Comparison of ENCODE assay signal across 8 cellular contexts in genomic region chr11:16604784-16605439, GRCh38.
DNase-seq lines count a peak whose midpoint lies in the region; ATAC-seq and TF ChIP-seq lines count a peak whose summit lies in the region.

No MANE protein-coding gene starts in this region.

- peak overlapping the region; percentile 73 for H3K4me3 ChIP-seq in ACC112 (ENCODE audit: low read depth, low read length)
- peak overlapping the region; percentile 61 for H3K4me3 ChIP-seq in SJCRH30
- peak overlapping the region; percentile 92 for H3K4me3 ChIP-seq in endocrine pancreas (ENCODE audit: control insufficient read depth, insufficient read depth, low read length)
- H3K4me3 ChIP-seq in mesendoderm (ENCODE audit: low read length) = peak overlapping the region; percentile 32
- H3K4me3 ChIP-seq in urinary bladder (ENCODE audit: low read depth, low read length) = peak overlapping the region; percentile 69

- peak overlapping the region; percentile 71 for H3K4me2 ChIP-seq in mesendoderm (ENCODE audit: low read length)

- H3K27ac ChIP-seq in ACC112 (ENCODE audit: low read depth, low read length) (no peak overlapping the region), SJCRH30 (no peak overlapping the region), mesendoderm (ENCODE audit: low read depth, low read length) (no peak overlapping the region), urinary bladder (ENCODE audit: low read depth) (peak overlapping the region; percentile 78)

- H3K27me3 ChIP-seq in ACC112 (ENCODE audit: insufficient read depth, low read length) = peaks cover 94% of the 10 kb centered on the region
- H3K27me3 ChIP-seq in SJCRH30 = peaks cover 13% of the 10 kb centered on the region
- no peaks in the 10 kb centered on the region for H3K27me3 ChIP-seq in endocrine pancreas (ENCODE audit: control insufficient read depth, insufficient read depth, low read length)
- H3K27me3 ChIP-seq in mesendoderm (ENCODE audit: insufficient read depth, low read length, poor library complexity) = peaks cover 29% of the 10 kb centered on the region

- peak overlapping the region; percentile 82 for H3K9ac ChIP-seq in endocrine pancreas (ENCODE audit: control insufficient read depth, insufficient read depth, low read length)
- H3K9ac ChIP-seq in mesendoderm (ENCODE audit: low read length) = peak overlapping the region; percentile 57

- no peak overlapping the region for H2BK5ac ChIP-seq in mesendoderm (ENCODE audit: low read length)

- H3K4me1 ChIP-seq in ACC112 (ENCODE audit: control insufficient read depth, insufficient read depth, low read length, unreplicated experiment) = no peaks in the 10 kb centered on the region
- H3K4me1 ChIP-seq in SJCRH30 = no peaks in the 10 kb centered on the region
- no peaks in the 10 kb centered on the region for H3K4me1 ChIP-seq in endocrine pancreas (ENCODE audit: control insufficient read depth, insufficient read depth, low read length)
- no peaks in the 10 kb centered on the region for H3K4me1 ChIP-seq in mesendoderm (ENCODE audit: control insufficient read depth, low read depth, low read length)
- no peaks in the 10 kb centered on the region for H3K4me1 ChIP-seq in urinary bladder (ENCODE audit: insufficient read depth)

- WGBS in mesendoderm (ENCODE audit: extremely low coverage, insufficient coverage, low lambda C conversion rate) = no CpG with 5 or more reads among the region's 59 CpGs
- WGBS in urinary bladder = under 1% methylated on average over 59 of the region's 59 CpGs

- H2BK120ac ChIP-seq in mesendoderm (ENCODE audit: low read depth, low read length) = no peak overlapping the region

- peak overlapping the region; percentile 21 for H3K18ac ChIP-seq in mesendoderm (ENCODE audit: low read length)

- TF ChIP-seq CTCF in GM10266 (IDR thresholded peaks at IDR 0.05; ENCODE audit: control insufficient read depth, insufficient read depth, low read depth, missing control alignments) = no peak

- H3K79me2 ChIP-seq in ACC112 (ENCODE audit: control insufficient read depth, insufficient read depth, low read length, unreplicated experiment) (no peaks in the 10 kb centered on the region), mesendoderm (ENCODE audit: control insufficient read depth, insufficient read depth, low read length) (no peaks in the 10 kb centered on the region)

- H3K79me1 ChIP-seq in mesendoderm (ENCODE audit: low read length) = no peaks in the 10 kb centered on the region

- H3K56ac ChIP-seq in mesendoderm (ENCODE audit: low read length) = peak overlapping the region; percentile 71

- H2AK5ac ChIP-seq in mesendoderm (ENCODE audit: low read length) = no peak overlapping the region

- H3K9me3 ChIP-seq in SJCRH30 (replicated peaks) (no peaks in the 10 kb centered on the region), endocrine pancreas (ENCODE audit: control insufficient read depth, low read length) (no peaks in the 10 kb centered on the region)

- H3K4ac ChIP-seq in mesendoderm (ENCODE audit: low read depth, low read length) = no peak overlapping the region

- DNase-seq in GM10266 (ENCODE audit: extremely low spot score) = peak; percentile 40
- peak; percentile 61 to 69 for DNase-seq in SJCRH30
- DNase-seq in mesendoderm = peak; percentile 71
- DNase-seq in HuH-7 (ENCODE audit: low spot score) = no peak

- peak overlapping the region; percentile 65 for H2AFZ ChIP-seq in ACC112 (ENCODE audit: low read length, unreplicated experiment)

- no peak overlapping the region for H2BK15ac ChIP-seq in mesendoderm (replicated peaks; ENCODE audit: low read depth)

- H3K36me3 ChIP-seq in ACC112 (ENCODE audit: insufficient read depth, low read length) (no peaks in the 10 kb centered on the region), SJCRH30 (no peaks in the 10 kb centered on the region), endocrine pancreas (ENCODE audit: control insufficient read depth, insufficient read depth, low read length) (no peaks in the 10 kb centered on the region), mesendoderm (ENCODE audit: control insufficient read depth, insufficient read depth, low read length) (no peaks in the 10 kb centered on the region), urinary bladder (ENCODE audit: insufficient read depth) (no peaks in the 10 kb centered on the region)

- no peak overlapping the region for H3K23ac ChIP-seq in mesendoderm (ENCODE audit: low read length)

- no peak for ATAC-seq in HG02588 (IDR thresholded peaks at IDR 0.05; ENCODE audit: unreplicated experiment)

- no peak overlapping the region for H4K8ac ChIP-seq in mesendoderm (ENCODE audit: low read depth, low read length)

- no peak overlapping the region for H4K5ac ChIP-seq in mesendoderm (ENCODE audit: low read length)

Comparison
In these comparisons a context has a peak if more than half of its experiments do, and no peak if none do; other contexts are left out.
1. H3K4me3 ChIP-seq: peak in every context shown above with its lines; median percentile 92 in endocrine pancreas; 73 in ACC112; 69 in urinary bladder; 61 in SJCRH30; 32 in mesendoderm.